27 cellular contexts compared by ENCODE assay signal in genomic region chr9:30382271-30382670, GRCh38.
"Had no signal": no experiment of that assay in that cellular context is flagged by ENCODE, and none has a peak within 500 bp of the region (broad histone marks: within the 10 kb centered on the region; RNA-seq: fewer than 3 reads in every experiment).

No MANE protein-coding gene starts in this region.

- H3K4me3 ChIP-seq: esophagus squamous epithelium, gastrocnemius medialis, ovary, prostate gland, sigmoid colon, thoracic aorta, uterus had no signal

- DNase-seq: activated CD4-positive, alpha-beta memory T cell treated with anti-CD3 and anti-CD28 coated beads, Interleukin-2, amount 10 ng/mL, durations not matched to agents 7 days and 5 days; activated CD4-positive, alpha-beta T cell treated with anti-CD3 and anti-CD28 coated beads, Interleukin-2, amount 10 ng/mL, durations not matched to agents 7 days and 5 days; activated CD4-positive, CD25-positive, alpha-beta regulatory T cell treated with anti-CD3 and anti-CD28 coated beads, Interleukin-2, amount 50 U/mL, for 72 hours; activated CD8-positive, alpha-beta memory T cell treated with anti-CD3 and anti-CD28 coated beads, Interleukin-2, amount 50 U/mL, for 48 hours; activated gamma-delta T cell; activated naive CD4-positive, alpha-beta T cell treated with anti-CD3 and anti-CD28 coated beads, Interleukin-2, amount 10 ng/mL, durations not matched to agents 7 days and 5 days; activated naive CD8-positive, alpha-beta T cell treated with anti-CD3 and anti-CD28 coated beads, Interleukin-2, amount 10 ng/mL, durations not matched to agents 7 days and 5 days; activated T-cell treated with anti-CD3 and anti-CD28 coated beads, Interleukin-2, amount 50 U/mL, for 24 hours; amniotic stem cell; brain microvascular endothelial cell; central memory CD4-positive, alpha-beta T cell; endodermal cell; esophagus squamous epithelium; gastrocnemius medialis; glutamatergic neuron; naive B cell; nephron progenitor cell; ovary; retina; sigmoid colon; small intestine; stimulated activated CD4-positive, alpha-beta T cell treated with anti-CD3 and anti-CD28 coated beads, Interleukin-4, amount 100 ng/mL, for 24 hours; T-helper 2 cell; uterus had no signal

- H3K36me3 ChIP-seq: brain microvascular endothelial cell, esophagus squamous epithelium, gastrocnemius medialis, neutrophil, ovary, prostate gland, sigmoid colon, thoracic aorta, uterus had no signal

- H3K9me3 ChIP-seq: esophagus squamous epithelium, gastrocnemius medialis, neutrophil, ovary, prostate gland, sigmoid colon, thoracic aorta had no signal

- H3K4me1 ChIP-seq: esophagus squamous epithelium, gastrocnemius medialis, prostate gland, sigmoid colon, uterus had no signal

- H3K27me3 ChIP-seq: brain microvascular endothelial cell, esophagus squamous epithelium, gastrocnemius medialis, neutrophil, ovary, sigmoid colon, uterus had no signal
